ENCODE assay signal across 25 cellular contexts in the genomic region with DNA sequence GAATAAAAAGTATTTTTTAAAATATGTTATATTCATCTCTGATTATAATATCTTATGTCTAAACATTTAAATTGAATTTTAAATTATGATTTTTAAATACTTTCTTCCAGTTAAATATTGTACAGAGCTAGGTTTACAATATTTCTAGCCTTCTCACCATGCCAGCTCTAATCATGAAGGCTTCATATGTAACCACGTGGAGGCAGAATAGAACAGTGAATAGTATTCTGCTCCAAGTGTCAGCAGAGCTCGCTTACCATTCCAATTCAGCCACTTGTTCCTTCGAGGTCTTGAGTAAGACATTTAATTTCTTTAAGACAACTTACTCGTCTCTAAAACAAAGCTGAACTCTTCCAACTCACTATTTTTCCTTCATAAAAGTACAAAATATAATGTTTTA.
DNase-seq lines count a peak whose midpoint lies in the region; ATAC-seq and TF ChIP-seq lines count a peak whose summit lies in the region.
"Had no signal": no experiment of that assay in that cellular context is flagged by ENCODE, and none has a peak within 500 bp of the region (broad histone marks: within the 10 kb centered on the region; RNA-seq: fewer than 3 reads in every experiment).

No MANE protein-coding gene starts in this region.

- WGBS in adrenal gland, 4 donors = 73 to 82% (median 79%) methylated on average over 4 of the region's 4 CpGs

- no peak overlapping the region for H3K4me3 ChIP-seq in adrenal gland
- H3K4me3 ChIP-seq: GM23248, heart right ventricle, psoas muscle, stomach, transverse colon had no signal

- no peaks in the 10 kb centered on the region for H3K9me3 ChIP-seq in adrenal gland (replicated peaks in 1 of 3)
- H3K9me3 ChIP-seq: psoas muscle, stomach, transverse colon had no signal

- no peak for TF ChIP-seq POLR2A in adrenal gland (IDR thresholded peaks at IDR 0.05)

- no peaks in the 10 kb centered on the region for H3K4me1 ChIP-seq in adrenal gland (replicated peaks in 1 of 2)
- H3K4me1 ChIP-seq: heart right ventricle, psoas muscle, stomach, transverse colon had no signal

- ATAC-seq in activated CD4-positive, CD25-positive, alpha-beta regulatory T cell treated with anti-CD3 and anti-CD28 coated beads, Interleukin-2, amount 50 U/mL, for 24 hours = no peak
- no peak for ATAC-seq in HG03521 (IDR thresholded peaks at IDR 0.05; ENCODE audit: unreplicated experiment)
- ATAC-seq: activated CD8-positive, alpha-beta T cell treated with anti-CD3 and anti-CD28 coated beads, Interleukin-2, amount 10 ng/mL, durations not matched to agents 7 days and 5 days; heart right ventricle; psoas muscle had no signal

- no peak overlapping the region for H3K27ac ChIP-seq in adrenal gland
- H3K27ac ChIP-seq: epithelial cell of prostate, GM23248, heart right ventricle, psoas muscle, stomach, transverse colon had no signal

- DNase-seq in D341Med (ENCODE audit: low spot score) (peak; percentile 34), ELR (ENCODE audit: low read depth) (peak; percentile 32), OCI-M1 (lab: John Stamatoyannopoulos, UW) (peak; percentile 49), globus pallidus (ENCODE audit: low spot score) (peak; percentile 21), adrenal gland (no peak)
- DNase-seq: activated CD4-positive, CD25-positive, alpha-beta regulatory T cell treated with anti-CD3 and anti-CD28 coated beads, Interleukin-2, amount 50 U/mL, for 72 hours; activated CD8-positive, alpha-beta T cell treated with anti-CD3 and anti-CD28 coated beads, Interleukin-2, amount 10 ng/mL, durations not matched to agents 7 days and 5 days; activated effector memory CD4-positive, alpha-beta T cell treated with Interleukin-2 at 50 U/mL for 16 hours; activated T-cell treated with anti-CD3 and anti-CD28 coated beads for 4 hours; CD4-positive, CD25-positive, alpha-beta regulatory T cell; cerebellar nuclear complex; DMS79; GM23248; heart right ventricle; naive B cell; NCI-H1436; NCI-H2171; psoas muscle; Right ventricle myocardium superior; stimulated activated CD8-positive, alpha-beta memory T cell treated with anti-CD3 and anti-CD28 coated beads, Interleukin-4, amount 100 ng/mL, for 48 hours; stomach; transverse colon had no signal

- TF ChIP-seq CTCF in adrenal gland (IDR thresholded peaks at IDR 0.05) = no peak

- no peaks in the 10 kb centered on the region for H3K27me3 ChIP-seq in adrenal gland
- H3K27me3 ChIP-seq: heart right ventricle, stomach, transverse colon had no signal

- intact Hi-C loops in adrenal gland (cut with DNase I) = no loop called here

- H3K36me3 ChIP-seq in adrenal gland (replicated peaks in 1 of 2) = no peaks in the 10 kb centered on the region
- H3K36me3 ChIP-seq: heart right ventricle, stomach, transverse colon had no signal

Comparison
In these comparisons a context has a peak if more than half of its experiments do, and no peak if none do; other contexts are left out.
1. DNase-seq: peak in D341Med (single experiment), ELR (single experiment), OCI-M1 (single experiment) and globus pallidus (single experiment); none in adrenal gland (0 of 7).